2 cellular contexts compared by ENCODE assay signal in genomic region chr14:102882233-102882906, GRCh38.
TF ChIP-seq lines count a peak whose summit lies in the region.

No MANE protein-coding gene starts in this region.

TF ChIP-seq in GM23338, 12 proteins besides CTCF, POLR2A, EP300 and RAD21:
- TF ChIP-seq STAT1 (IDR thresholded peaks at IDR 0.05; ENCODE audit: unreplicated experiment) (no peak), POLR2AphosphoS5 (IDR thresholded peaks at IDR 0.05; ENCODE audit: low read depth) (no peak), CREB1 (CRISPR knock-in tag; IDR thresholded peaks at IDR 0.05; ENCODE audit: low read depth) (no peak), NANOG (IDR thresholded peaks at IDR 0.05; ENCODE audit: borderline replicate concordance) (no peak), EZH2 (IDR thresholded peaks at IDR 0.05; ENCODE audit: low read depth, unreplicated experiment) (no peak), ETS1 (IDR thresholded peaks at IDR 0.05) (no peak)

TF ChIP-seq in GM12878, 131 proteins besides CTCF, POLR2A, EP300 and RAD21:
- TF ChIP-seq POLR2AphosphoS2 (IDR thresholded peaks at IDR 0.05; ENCODE audit: low read depth, low read length) (0 out of 2 replicates have a peak, but pooled peaks have one; percentile 34), IKZF1 (conservative IDR thresholded peaks at IDR 0.05) (no peak)
